Comparison of ENCODE assay signal across 1 cellular context in genomic region chr4:94533405-94534223, GRCh38.
TF ChIP-seq lines count a peak whose summit lies in the region.

No MANE protein-coding gene starts in this region.

TF ChIP-seq in GM23338, 12 proteins besides CTCF, POLR2A, EP300 and RAD21 (continued from another document):
- TF ChIP-seq ZNF462 (CRISPR knock-in tag; IDR thresholded peaks at IDR 0.05) (no peak), ZNF114 (CRISPR knock-in tag; IDR thresholded peaks at IDR 0.05) (no peak)
- TF ChIP-seq, protein P1, sequence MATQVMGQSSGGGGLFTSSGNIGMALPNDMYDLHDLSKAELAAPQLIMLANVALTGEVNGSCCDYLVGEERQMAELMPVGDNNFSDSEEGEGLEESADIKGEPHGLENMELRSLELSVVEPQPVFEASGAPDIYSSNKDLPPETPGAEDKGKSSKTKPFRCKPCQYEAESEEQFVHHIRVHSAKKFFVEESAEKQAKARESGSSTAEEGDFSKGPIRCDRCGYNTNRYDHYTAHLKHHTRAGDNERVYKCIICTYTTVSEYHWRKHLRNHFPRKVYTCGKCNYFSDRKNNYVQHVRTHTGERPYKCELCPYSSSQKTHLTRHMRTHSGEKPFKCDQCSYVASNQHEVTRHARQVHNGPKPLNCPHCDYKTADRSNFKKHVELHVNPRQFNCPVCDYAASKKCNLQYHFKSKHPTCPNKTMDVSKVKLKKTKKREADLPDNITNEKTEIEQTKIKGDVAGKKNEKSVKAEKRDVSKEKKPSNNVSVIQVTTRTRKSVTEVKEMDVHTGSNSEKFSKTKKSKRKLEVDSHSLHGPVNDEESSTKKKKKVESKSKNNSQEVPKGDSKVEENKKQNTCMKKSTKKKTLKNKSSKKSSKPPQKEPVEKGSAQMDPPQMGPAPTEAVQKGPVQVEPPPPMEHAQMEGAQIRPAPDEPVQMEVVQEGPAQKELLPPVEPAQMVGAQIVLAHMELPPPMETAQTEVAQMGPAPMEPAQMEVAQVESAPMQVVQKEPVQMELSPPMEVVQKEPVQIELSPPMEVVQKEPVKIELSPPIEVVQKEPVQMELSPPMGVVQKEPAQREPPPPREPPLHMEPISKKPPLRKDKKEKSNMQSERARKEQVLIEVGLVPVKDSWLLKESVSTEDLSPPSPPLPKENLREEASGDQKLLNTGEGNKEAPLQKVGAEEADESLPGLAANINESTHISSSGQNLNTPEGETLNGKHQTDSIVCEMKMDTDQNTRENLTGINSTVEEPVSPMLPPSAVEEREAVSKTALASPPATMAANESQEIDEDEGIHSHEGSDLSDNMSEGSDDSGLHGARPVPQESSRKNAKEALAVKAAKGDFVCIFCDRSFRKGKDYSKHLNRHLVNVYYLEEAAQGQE (IDR thresholded peaks at IDR 0.05; ENCODE audit: unreplicated experiment) = no peak
